ENCODE assay signal across 10 cellular contexts in genomic region chr6:43714311-43715055, GRCh38. TPM values are rescaled to one million over a fixed set of nuclear protein-coding genes. Genes with fewer than 3 reads are reported as not detected.
DNase-seq lines count a peak whose midpoint lies in the region; ATAC-seq and TF ChIP-seq lines count a peak whose summit lies in the region.
"Had no signal": no experiment of that assay in that cellular context is flagged by ENCODE, and none has a peak within 500 bp of the region (broad histone marks: within the 10 kb centered on the region; RNA-seq: fewer than 3 reads in every experiment).

No MANE protein-coding gene starts in this region.

- TF ChIP-seq CTCF in right atrium auricular region (IDR thresholded peaks at IDR 0.05), result no peak
- peak in 1 of 4 experiments; percentile 21 for TF ChIP-seq CTCF in uterus (IDR thresholded peaks at IDR 0.05)

- TF ChIP-seq POLR2A in uterus (IDR thresholded peaks at IDR 0.05), result no peak

- peak; percentile 6 for ATAC-seq in HG03196 (IDR thresholded peaks at IDR 0.05; ENCODE audit: unreplicated experiment)

- no peak overlapping the region for H3K27ac ChIP-seq in right atrium auricular region
- H3K27ac ChIP-seq in uterus, result peak overlapping the region; percentile 70 to 76
- H3K27ac ChIP-seq: C4-2B had no signal

- DNase-seq in cardiac septum (ENCODE audit: low spot score) (peak; percentile 61), right atrium auricular region (ENCODE audit: low spot score) (no peak), brain pericyte (ENCODE audit: low read depth, low spot score) (peak; percentile 92), uterus (peak; percentile 83 to 91), LoVo (ENCODE audit: low spot score) (no peak), MG63 (no peak)
- no peak for DNase-seq in activated CD4-positive, alpha-beta T cell treated with anti-CD3 and anti-CD28 coated beads for 48 hours
- DNase-seq: stimulated activated CD4-positive, alpha-beta T cell treated with anti-CD3 and anti-CD28 coated beads, Interleukin-2, amount 100 ng/mL, for 24 hours had no signal

- intact Hi-C loops in cardiac septum (cut with DNase I) (loop anchor here (5.0 kb wide), 1 partner anchor 32 kb away; no protein-coding TSS in a partner anchor), uterus (cut with DNase I; ENCODE audit: low total_unique reads) (no loop called here)

- peaks cover 0 to 36% of the 10 kb centered on the region in 2 donors for H3K4me1 ChIP-seq in right atrium auricular region
- peaks cover 6 to 25% of the 10 kb centered on the region in 2 donors for H3K4me1 ChIP-seq in uterus

- H3K27me3 ChIP-seq in right atrium auricular region (no peaks in the 10 kb centered on the region), uterus (no peaks in the 10 kb centered on the region), MG63 (no peaks in the 10 kb centered on the region)

- H3K36me3 ChIP-seq in right atrium auricular region (no peaks in the 10 kb centered on the region), uterus (no peaks in the 10 kb centered on the region), MG63 (no peaks in the 10 kb centered on the region)

- H3K4me3 ChIP-seq in right atrium auricular region (no peak overlapping the region), uterus (no peak overlapping the region), MG63 (no peak overlapping the region)

- H3K9me3 ChIP-seq in right atrium auricular region (no peaks in the 10 kb centered on the region), uterus (no peaks in the 10 kb centered on the region), MG63 (no peaks in the 10 kb centered on the region)

RNA-seq across cellular contexts. Expression of gene MRPS18A, which starts 26.9 kb away (rescaled TPM):
- 38.4 TPM for total RNA-seq in cardiac septum
- 10 to 100 TPM; 40.4 to 42.7 TPM for total RNA-seq in right atrium auricular region
- total RNA-seq in uterus, result 10 to 100 TPM; 23.1 to 87.4 (median 36.4) TPM
- 41.1 and 47.3 TPM in 2 replicates for total RNA-seq in MG63 (2014; rRNA removed; shearing (Covaris generic); ENCODE audit: low replicate concordance)

RNA-seq across cellular contexts. Expression of gene VEGFA, which starts 55.5 kb away (rescaled TPM):
- 233 TPM for total RNA-seq in cardiac septum
- 100 to 1,000 TPM; 102 to 132 TPM for total RNA-seq in right atrium auricular region
- total RNA-seq in uterus, result 100 to 1,000 TPM in 3 of 4 donors, 10 to 100 TPM in 1; 81.0 to 247 (median 156) TPM
- total RNA-seq in MG63 (2014; rRNA removed; shearing (Covaris generic); ENCODE audit: low replicate concordance), result 55.5 and 57.6 TPM in 2 replicates

Comparison
In these comparisons a context has a peak if more than half of its experiments do, and no peak if none do; other contexts are left out.
1. DNase-seq: peak in cardiac septum (single experiment), brain pericyte (single experiment) and uterus (2 of 2); none in right atrium auricular region (single experiment), activated CD4-positive, alpha-beta T cell treated with anti-CD3 and anti-CD28 coated beads for 48 hours (single experiment), LoVo (single experiment) and MG63 (single experiment).
2. H3K27ac ChIP-seq: peak in uterus (2 of 2); none in right atrium auricular region (0 of 2).